ENCODE assay signal across 8 cellular contexts in the genomic region with DNA sequence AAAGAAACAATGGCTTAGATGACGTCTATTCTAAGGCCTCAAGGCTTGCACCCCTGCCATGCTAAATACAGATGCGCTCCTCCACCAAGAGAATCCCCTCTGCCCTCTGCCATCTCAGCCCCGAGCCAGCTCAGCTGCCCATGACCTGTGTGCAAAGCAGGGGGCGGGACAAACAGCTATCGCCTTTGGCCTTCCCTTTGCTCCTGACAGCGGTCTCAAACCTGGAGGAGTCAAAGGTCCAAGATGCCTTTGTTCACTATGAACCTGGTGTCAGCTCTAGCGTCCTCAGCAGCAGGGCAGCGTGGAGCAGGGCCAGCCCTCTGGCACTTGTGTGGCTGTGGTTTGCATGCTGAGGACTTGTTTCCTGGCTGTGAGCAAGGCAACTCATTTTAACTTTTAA. TPM values are rescaled to one million over a fixed set of nuclear protein-coding genes. Genes with fewer than 3 reads are reported as not detected.
"Had no signal": no experiment of that assay in that cellular context is flagged by ENCODE, and none has a peak within 500 bp of the region (broad histone marks: within the 10 kb centered on the region; RNA-seq: fewer than 3 reads in every experiment).

No MANE protein-coding gene starts in this region.

- H3K4me2 ChIP-seq: GM23338 had no signal

- H2AFZ ChIP-seq: GM23338 had no signal

- ATAC-seq: GM23338, HCT116, K562 had no signal

- DNase-seq: HFFc6, KG1 had no signal

- FAIRE-seq: H54, K562 had no signal

- H3K27ac ChIP-seq: HL-60 had no signal

- H3K4me1 ChIP-seq: HAP-1 had no signal

- H3K4me3 ChIP-seq: GM23338, HAP-1, K562 had no signal

RNA-seq across cellular contexts. Expression of gene NLRC3, which starts 21.9 kb away (rescaled TPM):
- total RNA-seq: HFFc6 had no signal
